In genomic region chr4:137531951-137532868, GRCh38 we compare ENCODE assay signal across 8 cellular contexts. TPM values are rescaled to one million over a fixed set of nuclear protein-coding genes. Genes with fewer than 3 reads are reported as not detected.
DNase-seq lines count a peak whose midpoint lies in the region; ATAC-seq lines count a peak whose summit lies in the region.

TSS of gene PCDH18 (minus strand) at chr4:137532494. CDS start at chr4:137532088, 406 bp downstream.

- H3K27ac Mint-ChIP-seq in activated T-helper 1 cell treated with anti-CD3 and anti-CD28 coated beads, Interleukin-12 subunit alpha, Interleukin-12 subunit beta, Interleukin-2, Interleukin-4 antibody, amounts not matched to agents 30 ng/mL and 10 ng/mL and 1 ng/mL, durations not matched to agents 14 hours and 24 hours and 36 hours, result no peak within 1 kb of the TSS

- H3K9me3 Mint-ChIP-seq in activated T-helper 1 cell treated with anti-CD3 and anti-CD28 coated beads, Interleukin-12 subunit alpha, Interleukin-12 subunit beta, Interleukin-2, Interleukin-4 antibody, amounts not matched to agents 30 ng/mL and 10 ng/mL and 1 ng/mL, durations not matched to agents 14 hours and 24 hours and 36 hours, result no peaks in the 10 kb centered on the region

- peak within 1 kb of the TSS; percentile 98 for H3K4me3 ChIP-seq in GM23248
- peak within 1 kb of the TSS; percentile 87 for H3K4me3 ChIP-seq in iPS-15b (ENCODE audit: low read depth, low read length)
- peak within 1 kb of the TSS; percentile 80 for H3K4me3 ChIP-seq in skeletal muscle cell (ENCODE audit: low read depth, low read length)

- peak within 1 kb of the TSS; percentile 94 for H3K4me2 ChIP-seq in GM23248 (ENCODE audit: unreplicated experiment)

- no peak within 1 kb of the TSS for H3K4me3 Mint-ChIP-seq in activated T-helper 1 cell treated with anti-CD3 and anti-CD28 coated beads, Interleukin-12 subunit alpha, Interleukin-12 subunit beta, Interleukin-2, Interleukin-4 antibody, amounts not matched to agents 30 ng/mL and 10 ng/mL and 1 ng/mL, durations not matched to agents 14 hours and 24 hours and 36 hours

- intact Hi-C loops in activated T-helper 1 cell treated with anti-CD3 and anti-CD28 coated beads, Interleukin-12 subunit alpha, Interleukin-12 subunit beta, Interleukin-2, Interleukin-4 antibody, amounts not matched to agents 30 ng/mL and 10 ng/mL and 1 ng/mL, durations not matched to agents 14 hours and 24 hours and 36 hours (cut with micrococcal nuclease), result no loop called here

- no peaks in the 10 kb centered on the region for H3K36me3 Mint-ChIP-seq in activated T-helper 1 cell treated with anti-CD3 and anti-CD28 coated beads, Interleukin-12 subunit alpha, Interleukin-12 subunit beta, Interleukin-2, Interleukin-4 antibody, amounts not matched to agents 30 ng/mL and 10 ng/mL and 1 ng/mL, durations not matched to agents 14 hours and 24 hours and 36 hours (ENCODE audit: low read depth)

- H3K79me2 ChIP-seq in GM23248 (ENCODE audit: insufficient read depth), result peaks cover 75% of the 10 kb centered on the region

- peak within 1 kb of the TSS; percentile 73 for H2AFZ ChIP-seq in GM23248

- H4K20me1 ChIP-seq in GM23248 (ENCODE audit: insufficient read depth), result no peaks in the 10 kb centered on the region

- H3K27ac ChIP-seq in GM23248, result peak within 1 kb of the TSS; percentile 88

- H3K36me3 ChIP-seq in GM23248 (ENCODE audit: low read depth) (peaks cover 37% of the 10 kb centered on the region), iPS-15b (ENCODE audit: control insufficient read depth, insufficient read depth, low read length) (peaks cover 10% of the 10 kb centered on the region)

- no peaks in the 10 kb centered on the region for H3K27me3 Mint-ChIP-seq in activated T-helper 1 cell treated with anti-CD3 and anti-CD28 coated beads, Interleukin-12 subunit alpha, Interleukin-12 subunit beta, Interleukin-2, Interleukin-4 antibody, amounts not matched to agents 30 ng/mL and 10 ng/mL and 1 ng/mL, durations not matched to agents 14 hours and 24 hours and 36 hours (ENCODE audit: insufficient read depth)

- H3K4me1 Mint-ChIP-seq in activated T-helper 1 cell treated with anti-CD3 and anti-CD28 coated beads, Interleukin-12 subunit alpha, Interleukin-12 subunit beta, Interleukin-2, Interleukin-4 antibody, amounts not matched to agents 30 ng/mL and 10 ng/mL and 1 ng/mL, durations not matched to agents 14 hours and 24 hours and 36 hours (ENCODE audit: low read depth), result no peaks in the 10 kb centered on the region

- no peaks in the 10 kb centered on the region for H3K9me2 ChIP-seq in GM23248 (ENCODE audit: insufficient read depth)

- H3K9ac ChIP-seq in GM23248, result peak within 1 kb of the TSS; percentile 93
- H3K9ac ChIP-seq in iPS-15b (ENCODE audit: low read depth, low read length), result peak within 1 kb of the TSS; percentile 58

- no peaks in the 10 kb centered on the region for H3K27me3 ChIP-seq in GM23248 (replicated peaks; ENCODE audit: insufficient read depth)
- no peaks in the 10 kb centered on the region for H3K27me3 ChIP-seq in iPS-15b (ENCODE audit: control insufficient read depth, insufficient read depth, low read length)

- no peak for ATAC-seq in HG02973 (IDR thresholded peaks at IDR 0.05; ENCODE audit: unreplicated experiment)

- H3K4me1 ChIP-seq in GM23248 (ENCODE audit: insufficient read depth) (peaks cover 23% of the 10 kb centered on the region), iPS-15b (ENCODE audit: control insufficient read depth, insufficient read depth, low read length) (peaks cover 36% of the 10 kb centered on the region)

- H3F3A ChIP-seq in GM23248 (ENCODE audit: insufficient read depth), result peaks cover 61% of the 10 kb centered on the region

- H3K9me3 ChIP-seq in GM23248 (ENCODE audit: low read depth) (no peaks in the 10 kb centered on the region), iPS-15b (ENCODE audit: control insufficient read depth, insufficient read depth, low read length) (no peaks in the 10 kb centered on the region)

- DNase-seq in GM03348 (ENCODE audit: low spot score), result peak; percentile 88
- peak; percentile 96 for DNase-seq in GM23248
- DNase-seq in NCI-H2227 (lab: John Stamatoyannopoulos, UW; ENCODE audit: unreplicated experiment), result peak; percentile 64
- peak; percentile 90 for DNase-seq in brain pericyte (ENCODE audit: low read depth, low spot score)
- peak; percentile 96 for DNase-seq in skeletal muscle cell (ENCODE audit: low read depth)
- no peak for DNase-seq in activated T-helper 1 cell treated with anti-CD3 and anti-CD28 coated beads, Interleukin-12 subunit alpha, Interleukin-12 subunit beta, Interleukin-2, Interleukin-4 antibody, amounts not matched to agents 30 ng/mL and 10 ng/mL and 1 ng/mL, durations not matched to agents 14 hours and 24 hours and 36 hours (ENCODE audit: low spot score)

- in situ Hi-C loops in GM23248 (cut with MboI), result loop anchor here (25.0 kb wide), 2 partner anchors 330 to 1155 kb away; no protein-coding TSS in a partner anchor

- WGBS in GM23248 (ENCODE audit: low coverage in 1 of 2, low lambda C conversion rate in 2 of 2, missing lambda C conversion rate in 2 of 2), 2 experiments, result 1% methylated on average over 23 to 28 of the region's 28 CpGs

RNA-seq across cellular contexts. Expression of gene PCDH18, which starts in this region (rescaled TPM):
- 236 and 255 TPM in 2 replicates for total RNA-seq in GM23248 (2014; rRNA removed; shearing (Covaris generic))
- 114 and 119 TPM in 2 replicates for polyA plus RNA-seq in GM23248 (2016; fragmentation: Nextera tagmentation; extraction: Ambion mirVana)
- not detected in 2 replicates for total RNA-seq in activated T-helper 1 cell treated with anti-CD3 and anti-CD28 coated beads, Interleukin-12 subunit alpha, Interleukin-12 subunit beta, Interleukin-2, Interleukin-4 antibody, amounts not matched to agents 30 ng/mL and 10 ng/mL and 1 ng/mL, durations not matched to agents 14 hours and 24 hours and 36 hours

Comparison
In these comparisons a context has a peak if more than half of its experiments do, and no peak if none do; other contexts are left out.
1. RNA of gene PCDH18 (total RNA-seq): 236 to 255 TPM in GM23248; not detected in activated T-helper 1 cell treated with anti-CD3 and anti-CD28 coated beads, Interleukin-12 subunit alpha, Interleukin-12 subunit beta, Interleukin-2, Interleukin-4 antibody, amounts not matched to agents 30 ng/mL and 10 ng/mL and 1 ng/mL, durations not matched to agents 14 hours and 24 hours and 36 hours; every median in the first group is over 100 times any median in the second.
2. Peak in every context shown above with its lines, with median percentiles within 50 percentile points of each other: H3K4me3 ChIP-seq.